In genomic region chr1:235324296-235324695, GRCh38 we compare ENCODE assay signal across 13 cellular contexts. TPM values are rescaled to one million over a fixed set of nuclear protein-coding genes. Genes with fewer than 3 reads are reported as not detected.
DNase-seq lines count a peak whose midpoint lies in the region; ATAC-seq and TF ChIP-seq lines count a peak whose summit lies in the region.
"Had no signal": no experiment of that assay in that cellular context is flagged by ENCODE, and none has a peak within 500 bp of the region (broad histone marks: within the 10 kb centered on the region; RNA-seq: fewer than 3 reads in every experiment).

No MANE protein-coding gene starts in this region.

- no peaks in the 10 kb centered on the region for H3K27me3 Mint-ChIP-seq in activated T-helper 1 cell treated with anti-CD3 and anti-CD28 coated beads, Interleukin-12 subunit alpha, Interleukin-12 subunit beta, Interleukin-2, Interleukin-4 antibody, amounts not matched to agents 30 ng/mL and 10 ng/mL and 1 ng/mL, durations not matched to agents 14 hours and 24 hours and 36 hours (ENCODE audit: insufficient read depth)
- H3K27me3 Mint-ChIP-seq in naive thymus-derived CD4-positive, alpha-beta T cell: no peaks in the 10 kb centered on the region

- H3K27ac ChIP-seq in BLaER1 (no peak overlapping the region), GM23248 (no peak overlapping the region), thyroid gland (no peak overlapping the region)
- H3K27ac ChIP-seq in naive thymus-derived CD4-positive, alpha-beta T cell (ENCODE audit: low read depth, low read length): peak overlapping the region; percentile 100
- H3K27ac ChIP-seq: ascending aorta, ovary had no signal

- POLR2A ChIA-PET in naive thymus-derived CD4-positive, alpha-beta T cell (lab: Charles Lee): interaction anchor here (1.2 to 1.6 kb wide), 2 partner anchors 17 to 25 kb away, joined by 6 to 13 read pairs; no protein-coding TSS in a partner anchor

- no peaks in the 10 kb centered on the region for H3K9me3 Mint-ChIP-seq in activated T-helper 1 cell treated with anti-CD3 and anti-CD28 coated beads, Interleukin-12 subunit alpha, Interleukin-12 subunit beta, Interleukin-2, Interleukin-4 antibody, amounts not matched to agents 30 ng/mL and 10 ng/mL and 1 ng/mL, durations not matched to agents 14 hours and 24 hours and 36 hours
- H3K9me3 Mint-ChIP-seq in naive thymus-derived CD4-positive, alpha-beta T cell: no peaks in the 10 kb centered on the region

- H3K4me3 ChIP-seq in BLaER1: no peak overlapping the region
- H3K4me3 ChIP-seq in GM23248: no peak overlapping the region
- no peak overlapping the region for H3K4me3 ChIP-seq in naive thymus-derived CD4-positive, alpha-beta T cell (ENCODE audit: low read length)
- H3K4me3 ChIP-seq in thyroid gland (replicated peaks in 1 of 3): no peak overlapping the region
- H3K4me3 ChIP-seq: ovary had no signal

- DNase-seq in GM23248 (no peak), thyroid gland (no peak), MV-4-11 (lab: John Stamatoyannopoulos, UW) (no peak), globus pallidus (ENCODE audit: low spot score) (no peak)
- no peak for DNase-seq in activated T-helper 1 cell treated with anti-CD3 and anti-CD28 coated beads, Interleukin-12 subunit alpha, Interleukin-12 subunit beta, Interleukin-2, Interleukin-4 antibody, amounts not matched to agents 30 ng/mL and 10 ng/mL and 1 ng/mL, durations not matched to agents 14 hours and 24 hours and 36 hours (ENCODE audit: low spot score)
- no peak for DNase-seq in naive thymus-derived CD4-positive, alpha-beta T cell
- DNase-seq: effector CD4-positive, alpha-beta T cell; left cardiac atrium; NCI-H1694; ovary had no signal

- intact Hi-C loops in activated T-helper 1 cell treated with anti-CD3 and anti-CD28 coated beads, Interleukin-12 subunit alpha, Interleukin-12 subunit beta, Interleukin-2, Interleukin-4 antibody, amounts not matched to agents 30 ng/mL and 10 ng/mL and 1 ng/mL, durations not matched to agents 14 hours and 24 hours and 36 hours (cut with micrococcal nuclease): no loop called here
- intact Hi-C loops in naive thymus-derived CD4-positive, alpha-beta T cell (cut with micrococcal nuclease): no loop called here
- intact Hi-C loops in thyroid gland (cut with DNase I): loop anchor here (10.0 kb wide), 1 partner anchor 69 kb away; no protein-coding TSS in a partner anchor

- H3K79me2 ChIP-seq in GM23248 (ENCODE audit: insufficient read depth): peaks cover 86% of the 10 kb centered on the region

- no peaks in the 10 kb centered on the region for H3K9me2 ChIP-seq in GM23248 (ENCODE audit: insufficient read depth)

- in situ Hi-C loops in GM23248 (cut with MboI): no loop called here

- no peak for TF ChIP-seq POLR2A in thyroid gland (IDR thresholded peaks at IDR 0.05)

- H3K36me3 ChIP-seq in BLaER1: peaks cover 53% of the 10 kb centered on the region
- H3K36me3 ChIP-seq in GM23248 (ENCODE audit: low read depth): no peaks in the 10 kb centered on the region
- peaks cover 0 to 22% (median 5%) of the 10 kb centered on the region in 3 experiments for H3K36me3 ChIP-seq in naive thymus-derived CD4-positive, alpha-beta T cell (ENCODE audit: control insufficient read depth in 2 of 3, insufficient read depth in 3 of 3, low read length in 3 of 3)
- no peaks in the 10 kb centered on the region for H3K36me3 ChIP-seq in thyroid gland
- H3K36me3 ChIP-seq: ovary had no signal

- H3K4me2 ChIP-seq in BLaER1 (peak overlapping the region; percentile 71), GM23248 (ENCODE audit: unreplicated experiment) (peak overlapping the region; percentile 88)

- no peak for ATAC-seq in naive thymus-derived CD4-positive, alpha-beta T cell
- no peak for ATAC-seq in GM21825 (IDR thresholded peaks at IDR 0.05; ENCODE audit: unreplicated experiment)
- ATAC-seq: left cardiac atrium had no signal

- H3F3A ChIP-seq in GM23248 (ENCODE audit: insufficient read depth): peaks cover 5% of the 10 kb centered on the region

- CTCF ChIA-PET in naive thymus-derived CD4-positive, alpha-beta T cell (lab: Charles Lee): interaction anchor here (0.7 kb wide), 1 partner anchor 101 kb away, joined by 4 read pairs; no protein-coding TSS in a partner anchor

- peak overlapping the region; percentile 70 for H3K4me3 Mint-ChIP-seq in activated T-helper 1 cell treated with anti-CD3 and anti-CD28 coated beads, Interleukin-12 subunit alpha, Interleukin-12 subunit beta, Interleukin-2, Interleukin-4 antibody, amounts not matched to agents 30 ng/mL and 10 ng/mL and 1 ng/mL, durations not matched to agents 14 hours and 24 hours and 36 hours
- H3K4me3 Mint-ChIP-seq in naive thymus-derived CD4-positive, alpha-beta T cell: peak overlapping the region in 8 of 10 donors; percentile 65 to 100 (median 93)

- H3K36me3 Mint-ChIP-seq in activated T-helper 1 cell treated with anti-CD3 and anti-CD28 coated beads, Interleukin-12 subunit alpha, Interleukin-12 subunit beta, Interleukin-2, Interleukin-4 antibody, amounts not matched to agents 30 ng/mL and 10 ng/mL and 1 ng/mL, durations not matched to agents 14 hours and 24 hours and 36 hours (ENCODE audit: low read depth): peaks cover 29% of the 10 kb centered on the region
- peaks cover 11 to 27% (median 20%) of the 10 kb centered on the region in 5 donors for H3K36me3 Mint-ChIP-seq in naive thymus-derived CD4-positive, alpha-beta T cell

- no peaks in the 10 kb centered on the region for H3K27me3 ChIP-seq in BLaER1
- H3K27me3 ChIP-seq in GM23248 (replicated peaks; ENCODE audit: insufficient read depth): no peaks in the 10 kb centered on the region
- no peaks in the 10 kb centered on the region for H3K27me3 ChIP-seq in naive thymus-derived CD4-positive, alpha-beta T cell (ENCODE audit: control insufficient read depth in 2 of 2, insufficient read depth in 2 of 2, low read length in 2 of 2)
- H3K27me3 ChIP-seq in thyroid gland: no peaks in the 10 kb centered on the region
- H3K27me3 ChIP-seq: ascending aorta, ovary had no signal

- H3K4me1 ChIP-seq in BLaER1: peaks cover 36% of the 10 kb centered on the region
- H3K4me1 ChIP-seq in GM23248 (ENCODE audit: insufficient read depth): peaks cover 24% of the 10 kb centered on the region
- H3K4me1 ChIP-seq in naive thymus-derived CD4-positive, alpha-beta T cell (ENCODE audit: control insufficient read depth in 2 of 2, insufficient read depth in 2 of 2, low read length in 2 of 2): peaks cover 34 to 47% of the 10 kb centered on the region in 2 donors
- peaks cover 8 to 22% of the 10 kb centered on the region in 2 donors for H3K4me1 ChIP-seq in thyroid gland

- peaks cover 52% of the 10 kb centered on the region for H3K4me1 Mint-ChIP-seq in activated T-helper 1 cell treated with anti-CD3 and anti-CD28 coated beads, Interleukin-12 subunit alpha, Interleukin-12 subunit beta, Interleukin-2, Interleukin-4 antibody, amounts not matched to agents 30 ng/mL and 10 ng/mL and 1 ng/mL, durations not matched to agents 14 hours and 24 hours and 36 hours (ENCODE audit: low read depth)
- H3K4me1 Mint-ChIP-seq in naive thymus-derived CD4-positive, alpha-beta T cell: peaks cover 50 to 69% (median 64%) of the 10 kb centered on the region in 7 donors

- TF ChIP-seq CTCF in thyroid gland (IDR thresholded peaks at IDR 0.05): no peak

- no peak overlapping the region for H2AFZ ChIP-seq in GM23248

- H4K20me1 ChIP-seq in BLaER1: peaks cover 88% of the 10 kb centered on the region
- peaks cover 29% of the 10 kb centered on the region; the same call in 1 of the 2 replicates for H4K20me1 ChIP-seq in GM23248 (ENCODE audit: insufficient read depth)

- no peaks in the 10 kb centered on the region for H3K9me3 ChIP-seq in BLaER1
- no peaks in the 10 kb centered on the region for H3K9me3 ChIP-seq in GM23248 (ENCODE audit: low read depth)
- peaks cover 0 to 4% (median 0%) of the 10 kb centered on the region in 3 experiments for H3K9me3 ChIP-seq in naive thymus-derived CD4-positive, alpha-beta T cell (ENCODE audit: control insufficient read depth in 2 of 3, low read length in 3 of 3)
- H3K9me3 ChIP-seq in thyroid gland: no peaks in the 10 kb centered on the region
- H3K9me3 ChIP-seq: ascending aorta, ovary had no signal

- H3K9ac ChIP-seq in BLaER1 (peak overlapping the region; percentile 44; the same call in 1 of the 2 replicates), GM23248 (no peak overlapping the region)

- WGBS in GM23248 (ENCODE audit: low coverage in 1 of 2, low lambda C conversion rate in 2 of 2, missing lambda C conversion rate in 2 of 2), 2 experiments: 92% methylated on average over 5 of the region's 5 CpGs
- WGBS in thyroid gland, 2 donors: 91 to 95% methylated on average over 5 of the region's 5 CpGs

- H3K27ac Mint-ChIP-seq in activated T-helper 1 cell treated with anti-CD3 and anti-CD28 coated beads, Interleukin-12 subunit alpha, Interleukin-12 subunit beta, Interleukin-2, Interleukin-4 antibody, amounts not matched to agents 30 ng/mL and 10 ng/mL and 1 ng/mL, durations not matched to agents 14 hours and 24 hours and 36 hours: peak overlapping the region; percentile 22
- peak overlapping the region in 7 of 9 donors; percentile 59 to 98 (median 64) for H3K27ac Mint-ChIP-seq in naive thymus-derived CD4-positive, alpha-beta T cell

RNA-seq across cellular contexts. Expression of gene ARID4B, which starts 3.7 kb away (rescaled TPM):
- 15.0 and 17.8 TPM in 2 replicates for total RNA-seq in GM23248 (2014; rRNA removed; shearing (Covaris generic))
- polyA plus RNA-seq in GM23248 (2016; fragmentation: Nextera tagmentation; extraction: Ambion mirVana): 23.8 and 25.6 TPM in 2 replicates
- total RNA-seq in activated T-helper 1 cell treated with anti-CD3 and anti-CD28 coated beads, Interleukin-12 subunit alpha, Interleukin-12 subunit beta, Interleukin-2, Interleukin-4 antibody, amounts not matched to agents 30 ng/mL and 10 ng/mL and 1 ng/mL, durations not matched to agents 14 hours and 24 hours and 36 hours: 58.7 and 66.6 TPM in 2 replicates
- 100 to 1,000 TPM in 2 of 5 experiments, 10 to 100 TPM in 3; 60.8 to 124 (median 93.2) TPM for total RNA-seq in naive thymus-derived CD4-positive, alpha-beta T cell
- 10 to 100 TPM; 63.3 to 76.3 TPM for polyA plus RNA-seq in naive thymus-derived CD4-positive, alpha-beta T cell
- total RNA-seq in thyroid gland: 10 to 100 TPM; 49.0 to 65.4 (median 52.5) TPM

RNA-seq across cellular contexts. Expression of gene GGPS1, which starts 4.1 kb away (rescaled TPM):
- total RNA-seq in GM23248 (2014; rRNA removed; shearing (Covaris generic)): 33.6 and 46.8 TPM in 2 replicates
- polyA plus RNA-seq in GM23248 (2016; fragmentation: Nextera tagmentation; extraction: Ambion mirVana): 59.4 and 59.9 TPM in 2 replicates
- total RNA-seq in activated T-helper 1 cell treated with anti-CD3 and anti-CD28 coated beads, Interleukin-12 subunit alpha, Interleukin-12 subunit beta, Interleukin-2, Interleukin-4 antibody, amounts not matched to agents 30 ng/mL and 10 ng/mL and 1 ng/mL, durations not matched to agents 14 hours and 24 hours and 36 hours: 28.8 and 29.8 TPM in 2 replicates
- 10 to 100 TPM; 26.5 to 51.7 (median 30.2) TPM for total RNA-seq in naive thymus-derived CD4-positive, alpha-beta T cell
- 10 to 100 TPM; 61.5 to 70.0 TPM for polyA plus RNA-seq in naive thymus-derived CD4-positive, alpha-beta T cell
- 10 to 100 TPM; 24.3 to 42.7 (median 33.2) TPM for total RNA-seq in thyroid gland

RNA-seq across cellular contexts. Expression of gene TBCE, which starts 42.9 kb away (rescaled TPM):
- total RNA-seq in GM23248 (2014; rRNA removed; shearing (Covaris generic)): 23.3 and 24.4 TPM in 2 replicates
- 33.8 and 35.3 TPM in 2 replicates for polyA plus RNA-seq in GM23248 (2016; fragmentation: Nextera tagmentation; extraction: Ambion mirVana)
- 29.0 and 29.2 TPM in 2 replicates for total RNA-seq in activated T-helper 1 cell treated with anti-CD3 and anti-CD28 coated beads, Interleukin-12 subunit alpha, Interleukin-12 subunit beta, Interleukin-2, Interleukin-4 antibody, amounts not matched to agents 30 ng/mL and 10 ng/mL and 1 ng/mL, durations not matched to agents 14 hours and 24 hours and 36 hours
- 10 to 100 TPM; 16.8 to 26.1 (median 20.6) TPM for total RNA-seq in naive thymus-derived CD4-positive, alpha-beta T cell
- polyA plus RNA-seq in naive thymus-derived CD4-positive, alpha-beta T cell: 10 to 100 TPM; 12.9 to 16.1 TPM
- total RNA-seq in thyroid gland: 10 to 100 TPM; 38.0 to 50.3 (median 44.8) TPM
